12 cellular contexts compared by ENCODE assay signal in genomic region chr1:15151871-15152270, GRCh38. TPM values are rescaled to one million over a fixed set of nuclear protein-coding genes. Genes with fewer than 3 reads are reported as not detected.
A peak's percentile ranks its signal among the peaks of the same experiment; 100 is the strongest.
DNase-seq lines count a peak whose midpoint lies in the region; ATAC-seq, FAIRE-seq and TF ChIP-seq lines count a peak whose summit lies in the region.
"Had no signal": no experiment of that assay in that cellular context is flagged by ENCODE, and none has a peak within 500 bp of the region (broad histone marks: within the 10 kb centered on the region; RNA-seq: fewer than 3 reads in every experiment).

No MANE protein-coding gene starts in this region.

- intact Hi-C loops in heart left ventricle (cut with DNase I) = loop anchor here (1.0 to 10.0 kb wide), 7 partner anchors 120 to 283 kb away; partner anchors contain the start of gene CTRC (in 2 of the 10)

- no peak overlapping the region; the same call in 1 of the 2 replicates for H2BK12ac ChIP-seq in H1 (ENCODE audit: low read depth, low read length)

- H3K4me3 ChIP-seq in cardiac muscle cell (peak overlapping the region; percentile 67), heart left ventricle (peak overlapping the region in 4 of 12 donors; percentile 58 to 90 (median 77)), H1 (ENCODE audit: extremely low read depth in 1 of 4, insufficient read depth in 2 of 4, low read depth in 3 of 4, low read length in 4 of 4) (peak overlapping the region in 3 of 4 experiments; percentile 59 to 84 (median 84); a peak in 4 of 8 replicates), mucosa of stomach (ENCODE audit: low read length) (peak overlapping the region; percentile 38)

- no peak overlapping the region for H4K91ac ChIP-seq in H1 (replicated peaks; ENCODE audit: insufficient read length, low read length)

- H3K36me3 Mint-ChIP-seq in activated naive CD4-positive, alpha-beta T cell treated with anti-CD3 and anti-CD28 coated beads, Interleukin-2, amount 50 U/mL, for 72 hours = peaks cover 0 to 6% of the 10 kb centered on the region in 2 donors
- H3K36me3 Mint-ChIP-seq: activated naive CD8-positive, alpha-beta T cell treated with anti-CD3 and anti-CD28 coated beads, Interleukin-2, amount 10 ng/mL, durations not matched to agents 7 days and 5 days; stimulated activated naive B cell treated with anti-CD40 and anti-IgM and Interleukin-4, amounts not matched to agents 10 μg/mL and 1 μg/mL and 100 μg/mL, for 72 hours had no signal

- H2BK120ac ChIP-seq in H1 (replicated peaks; ENCODE audit: low read depth, low read length) = no peak overlapping the region

- H3K4ac ChIP-seq in H1 (replicated peaks; ENCODE audit: insufficient read length, low read depth, low read length) = no peak overlapping the region

- no peak overlapping the region for H3K56ac ChIP-seq in H1 (replicated peaks; ENCODE audit: insufficient read length, low read depth, low read length)

- 57 to 77% (median 64%) methylated on average over 3 of the region's 3 CpGs for WGBS in heart left ventricle, 4 donors
- 67% methylated on average over 3 of the region's 3 CpGs; no CpG with 5 or more reads in 1 of the 2 experiments for WGBS in H1 (ENCODE audit: extremely low coverage in 1 of 2, insufficient coverage in 1 of 2, insufficient read length in 1 of 2, insufficient replicate concordance in 2 of 2, low coverage in 1 of 2, low lambda C conversion rate in 2 of 2, missing lambda C conversion rate in 1 of 2), 2 experiments

- H2BK20ac ChIP-seq in H1 (ENCODE audit: low read length) = no peak overlapping the region

- H3K14ac ChIP-seq in H1 (ENCODE audit: insufficient read length) = no peak overlapping the region

- ATAC-seq in heart left ventricle = no peak
- ATAC-seq in GM18505 (IDR thresholded peaks at IDR 0.05; ENCODE audit: unreplicated experiment) = no peak
- no peak for ATAC-seq in activated naive CD4-positive, alpha-beta T cell treated with anti-CD3 and anti-CD28 coated beads, Interleukin-2, amount 50 U/mL, for 72 hours
- ATAC-seq: stimulated activated naive B cell treated with anti-CD40 and anti-IgM and Interleukin-4, amounts not matched to agents 10 μg/mL and 1 μg/mL and 100 μg/mL, for 72 hours had no signal

- H3K9me3 ChIP-seq in cardiac muscle cell (ENCODE audit: low read depth) (no peaks in the 10 kb centered on the region), heart left ventricle (no peaks in the 10 kb centered on the region), H1 (ENCODE audit: insufficient read depth in 2 of 2, low read depth in 1 of 2, low read length in 1 of 2) (no peaks in the 10 kb centered on the region), mucosa of stomach (ENCODE audit: control insufficient read depth, low read length) (no peaks in the 10 kb centered on the region)

- no peak overlapping the region for H3K27ac Mint-ChIP-seq in activated naive CD4-positive, alpha-beta T cell treated with anti-CD3 and anti-CD28 coated beads, Interleukin-2, amount 50 U/mL, for 72 hours
- H3K27ac Mint-ChIP-seq: activated CD4-positive, alpha-beta T cell treated with anti-CD3 and anti-CD28 coated beads for 36 hours; activated naive CD8-positive, alpha-beta T cell treated with anti-CD3 and anti-CD28 coated beads, Interleukin-2, amount 10 ng/mL, durations not matched to agents 7 days and 5 days; stimulated activated naive B cell treated with anti-CD40 and anti-IgM and Interleukin-4, amounts not matched to agents 10 μg/mL and 1 μg/mL and 100 μg/mL, for 72 hours had no signal

- no peak for TF ChIP-seq EP300 in H1 (IDR thresholded peaks at IDR 0.05; ENCODE audit: borderline replicate concordance in 1 of 2, low read depth in 2 of 2, low read length in 2 of 2)

- H4K5ac ChIP-seq in H1 (ENCODE audit: insufficient read length, low read depth, low read length) = no peak overlapping the region

- no peak overlapping the region for H2AK5ac ChIP-seq in H1 (ENCODE audit: low read depth, low read length)

- no peak overlapping the region for H3K9ac ChIP-seq in H1 (replicated peaks in 1 of 4; ENCODE audit: extremely low read depth in 1 of 4, low read depth in 3 of 4, low read length in 3 of 4)
- peak overlapping the region; percentile 85 for H3K9ac ChIP-seq in mucosa of stomach (ENCODE audit: low read length)

- H3K4me1 ChIP-seq in cardiac muscle cell (ENCODE audit: low read depth) = peaks cover 17% of the 10 kb centered on the region
- H3K4me1 ChIP-seq in heart left ventricle = peaks cover 0 to 55% (median 15%) of the 10 kb centered on the region in 12 donors
- peaks cover 0 to 9% (median 5%) of the 10 kb centered on the region in 4 experiments; a peak in 5 of 7 replicates for H3K4me1 ChIP-seq in H1 (replicated peaks in 1 of 4; ENCODE audit: control insufficient read depth in 3 of 4, insufficient read depth in 4 of 4, low read length in 3 of 4)
- H3K4me1 ChIP-seq in mucosa of stomach (ENCODE audit: control insufficient read depth, insufficient read depth, low read length) = peaks cover 42% of the 10 kb centered on the region

- H3K27ac ChIP-seq in cardiac muscle cell (peak overlapping the region; percentile 87), heart left ventricle (peak overlapping the region in 4 of 12 donors; percentile 70 to 91 (median 84)), H1 (ENCODE audit: low read depth, low read length) (no peak overlapping the region)

- FAIRE-seq in H1 (lab: Jason Lieb, UNC) = no peak
- FAIRE-seq in GM12892 (lab: Jason Lieb, UNC) = no peak

- peaks cover 0 to 10% of the 10 kb centered on the region in 2 experiments; a peak in 2 of 4 replicates for H3K79me2 ChIP-seq in H1 (ENCODE audit: control insufficient read depth in 1 of 2, insufficient read depth in 2 of 2, low read length in 2 of 2)

- H3K36me3 ChIP-seq in cardiac muscle cell (no peaks in the 10 kb centered on the region), heart left ventricle (no peaks in the 10 kb centered on the region), H1 (ENCODE audit: control insufficient read depth in 2 of 4, insufficient read depth in 4 of 4, low read length in 3 of 4) (no peaks in the 10 kb centered on the region), mucosa of stomach (ENCODE audit: control insufficient read depth, insufficient read depth, low read length) (no peaks in the 10 kb centered on the region)

- no peak overlapping the region; the same call in 1 of the 2 replicates for H3K18ac ChIP-seq in H1 (ENCODE audit: extremely low read depth, low read length)

- H4K20me1 ChIP-seq in H1 (replicated peaks in 1 of 2; ENCODE audit: control insufficient read depth in 1 of 2, insufficient read depth in 2 of 2, low read length in 2 of 2) = peaks cover 11% of the 10 kb centered on the region in 2 experiments

- no peaks in the 10 kb centered on the region for H3K9me3 Mint-ChIP-seq in activated naive CD4-positive, alpha-beta T cell treated with anti-CD3 and anti-CD28 coated beads, Interleukin-2, amount 50 U/mL, for 72 hours

- POLR2A ChIA-PET in H1 (lab: Charles Lee; ENCODE audit: partially characterized antibody) = interaction anchor here (1.2 kb wide), 1 partner anchor 122 kb away, joined by 3 read pairs; no protein-coding TSS in a partner anchor

- DNase-seq in cardiac muscle cell (ENCODE audit: low read depth in 1 of 2, low spot score in 1 of 2) (no peak), heart left ventricle (no peak), H1 (ENCODE audit: low read depth in 1 of 2, low spot score in 2 of 2) (no peak), GM12892 (ENCODE audit: insufficient read length) (no peak), inferior parietal cortex (ENCODE audit: extremely low spot score) (no peak)
- no peak for DNase-seq in activated naive CD4-positive, alpha-beta T cell treated with anti-CD3 and anti-CD28 coated beads, Interleukin-2, amount 50 U/mL, for 72 hours (ENCODE audit: low spot score in 2 of 2)
- DNase-seq: Karpas-422; stimulated activated naive B cell treated with anti-CD40 and anti-IgM and Interleukin-4, amounts not matched to agents 10 μg/mL and 1 μg/mL and 100 μg/mL, for 72 hours had no signal

- H3K79me1 ChIP-seq in H1 (ENCODE audit: low read depth, low read length) = no peaks in the 10 kb centered on the region; the same call in 1 of the 2 replicates

- no peak overlapping the region for H2BK5ac ChIP-seq in H1 (ENCODE audit: low read depth, low read length)

- CTCF ChIA-PET in H1 (lab: Charles Lee; ENCODE audit: partially characterized antibody) = interaction anchor here (0.6 to 6.6 kb wide), 33 partner anchors 10 to 400 kb away, joined by 3 to 83 read pairs (median 6); no protein-coding TSS in a partner anchor

- no peak overlapping the region for H4K8ac ChIP-seq in H1 (ENCODE audit: extremely low read depth, insufficient read depth, low read length)

- H3K4me2 ChIP-seq in H1 (ENCODE audit: insufficient read depth in 1 of 2, low read depth in 2 of 2, low read length in 2 of 2) = peak overlapping the region; percentile 84 to 87

- TF ChIP-seq CTCF in cardiac muscle cell (IDR thresholded peaks at IDR 0.05; ENCODE audit: low read depth, low read length) (no peak), heart left ventricle (IDR thresholded peaks at IDR 0.05) (no peak), H1 (IDR thresholded peaks at IDR 0.05; ENCODE audit: control extremely low read depth in 1 of 3, insufficient read depth in 1 of 3, low read depth in 1 of 3, low read length in 3 of 3) (no peak)

- H2BK15ac ChIP-seq in H1 (ENCODE audit: low read length) = 0 out of 2 replicates have a peak overlapping the region, but pooled peaks have one; percentile 46

- H3K23ac ChIP-seq in H1 (ENCODE audit: insufficient read length) = no peak overlapping the region

- peak overlapping the region; percentile 81; the same call in 1 of the 2 replicates for H2AFZ ChIP-seq in H1 (ENCODE audit: low read length)

- H3K27me3 ChIP-seq in cardiac muscle cell (no peaks in the 10 kb centered on the region), heart left ventricle (peaks cover 0 to 9% (median 0%) of the 10 kb centered on the region in 9 donors), H1 (replicated peaks in 1 of 4; ENCODE audit: control insufficient read depth in 3 of 4, extremely low read depth in 1 of 4, insufficient read depth in 3 of 4, low read length in 3 of 4) (peaks cover 0 to 23% (median 10%) of the 10 kb centered on the region in 4 experiments; a peak in 6 of 7 replicates), mucosa of stomach (ENCODE audit: control insufficient read depth, insufficient read depth, low read length) (no peaks in the 10 kb centered on the region)

- peaks cover 14% of the 10 kb centered on the region; the same call in 1 of the 2 replicates for H3K23me2 ChIP-seq in H1 (ENCODE audit: low read depth, low read length)

- TF ChIP-seq RAD21 in H1 (IDR thresholded peaks at IDR 0.05 in 1 of 2, conservative IDR thresholded peaks at IDR 0.05 in 1 of 2; ENCODE audit: low read depth in 2 of 2, low read length in 2 of 2) = no peak

- TF ChIP-seq POLR2A in heart left ventricle (IDR thresholded peaks at IDR 0.05) = no peak
- no peak for TF ChIP-seq POLR2A in H1 (IDR thresholded peaks at IDR 0.05; ENCODE audit: control extremely low read depth in 1 of 2, low read depth in 2 of 2, low read length in 2 of 2)
- TF ChIP-seq POLR2A in GM18505 (IDR thresholded peaks at IDR 0.05; ENCODE audit: borderline replicate concordance, extremely low read depth, insufficient read depth, insufficient read length) = no peak
- TF ChIP-seq POLR2A in GM12892 (IDR thresholded peaks at IDR 0.05; ENCODE audit: low read depth, low read length) = no peak

RNA-seq across cellular contexts. Expression of gene TMEM51, which starts 1.7 kb away (rescaled TPM):
- 32.7 and 40.9 TPM in 2 replicates for total RNA-seq in cardiac muscle cell
- polyA plus RNA-seq in cardiac muscle cell = 21.3 and 23.8 TPM in 2 replicates
- total RNA-seq in heart left ventricle = 1 to 10 TPM; 2.0 to 9.5 (median 3.8) TPM
- 1 to 10 TPM; 3.5 to 3.8 TPM for polyA plus RNA-seq in heart left ventricle
- total RNA-seq in H1 (2021; fragmentation: NEBNext Ultra II Directional; extraction: Animal tissue kit (Norgen Biotek cat#: 25700)) = 9.1 and 9.9 TPM in 2 replicates
- 10.7 and 12.6 TPM in 2 replicates for polyA plus RNA-seq in H1 (2011; rRNA removed)
- 11.5 TPM for polyA plus RNA-seq in H1 (2011; cell fraction: cytosol; rRNA removed)
- 7.3 TPM for polyA plus RNA-seq in H1 (2011; cell fraction: nucleus; rRNA removed)
- polyA plus RNA-seq in H1 (2012, experiment 1 of 2) = 7.8 to 12.5 TPM (median 10.2 TPM) in 4 replicates
- 11.6 TPM for polyA plus RNA-seq in H1 (2012, experiment 2 of 2)
- 10.4 TPM for polyA plus RNA-seq in H1 (2013, experiment 1 of 2)
- 13.1 TPM for polyA plus RNA-seq in H1 (2013, experiment 2 of 2)
- polyA minus RNA-seq in H1 (2011; rRNA and poly(A)+ RNA removed) = 3.4 and 3.9 TPM in 2 replicates
- polyA minus RNA-seq in H1 (2011; cell fraction: cytosol; rRNA and poly(A)+ RNA removed) = 8.4 TPM
- polyA minus RNA-seq in H1 (2011; cell fraction: nucleus; rRNA and poly(A)+ RNA removed) = 4.8 TPM
- 0.13 TPM for polyA plus RNA-seq in GM12892 (2012; ENCODE audit: missing spikeins)
- total RNA-seq in activated naive CD4-positive, alpha-beta T cell treated with anti-CD3 and anti-CD28 coated beads, Interleukin-2, amount 50 U/mL, for 72 hours = under 1 TPM in 1 of 2 donors, not detected in 1; 0.35 TPM
